9 cellular contexts compared by ENCODE assay signal in genomic region chr10:89001024-89001423, GRCh38. TPM values are rescaled to one million over a fixed set of nuclear protein-coding genes. Genes with fewer than 3 reads are reported as not detected.
DNase-seq lines count a peak whose midpoint lies in the region; ATAC-seq and TF ChIP-seq lines count a peak whose summit lies in the region.
"Had no signal": no experiment of that assay in that cellular context is flagged by ENCODE, and none has a peak within 500 bp of the region (broad histone marks: within the 10 kb centered on the region; RNA-seq: fewer than 3 reads in every experiment).

No MANE protein-coding gene starts in this region.

- H3K36me3 ChIP-seq in endodermal cell (ENCODE audit: control insufficient read depth, insufficient read depth, low read length), result no peaks in the 10 kb centered on the region

- no peaks in the 10 kb centered on the region for H3K27me3 Mint-ChIP-seq in endodermal cell (ENCODE audit: insufficient read depth)
- no peaks in the 10 kb centered on the region for H3K27me3 Mint-ChIP-seq in stimulated activated naive CD8-positive, alpha-beta T cell treated with anti-CD3 and anti-CD28 coated beads, Interleukin-15, amount 100 ng/mL, for 72 hours

- 88 to 97% methylated on average over 1 to 2 of the region's 2 CpGs for WGBS in endodermal cell (ENCODE audit: insufficient coverage in 1 of 2, insufficient read length in 1 of 2), 2 experiments

- H3K27ac ChIP-seq in RWPE1, result peak overlapping the region; percentile 35; the same call in 1 of the 2 replicates
- peak overlapping the region; percentile 93 for H3K27ac ChIP-seq in endodermal cell (ENCODE audit: low read depth, low read length)

- no peaks in the 10 kb centered on the region for H3K9me3 ChIP-seq in endodermal cell (ENCODE audit: control insufficient read depth, low read length)

- no peaks in the 10 kb centered on the region for H3K4me1 Mint-ChIP-seq in endodermal cell
- H3K4me1 Mint-ChIP-seq in stimulated activated naive CD8-positive, alpha-beta T cell treated with anti-CD3 and anti-CD28 coated beads, Interleukin-15, amount 100 ng/mL, for 72 hours, result peaks cover 60% of the 10 kb centered on the region

- H3K4me1 ChIP-seq in endodermal cell (ENCODE audit: control insufficient read depth, insufficient read depth, low read length), result no peaks in the 10 kb centered on the region

- H3K9me3 Mint-ChIP-seq in endodermal cell, result no peaks in the 10 kb centered on the region
- no peaks in the 10 kb centered on the region for H3K9me3 Mint-ChIP-seq in stimulated activated naive CD8-positive, alpha-beta T cell treated with anti-CD3 and anti-CD28 coated beads, Interleukin-15, amount 100 ng/mL, for 72 hours

- no peak overlapping the region for H3K4me3 Mint-ChIP-seq in endodermal cell
- peak overlapping the region; percentile 49 to 73 for H3K4me3 Mint-ChIP-seq in stimulated activated naive CD8-positive, alpha-beta T cell treated with anti-CD3 and anti-CD28 coated beads, Interleukin-15, amount 100 ng/mL, for 72 hours

- POLR2A ChIA-PET in RWPE1 (lab: Yijun Ruan, JAX; ENCODE audit: low non-redundant PET), result no interaction called here

- H3K36me3 Mint-ChIP-seq in endodermal cell (ENCODE audit: low read depth), result no peaks in the 10 kb centered on the region

- no peak overlapping the region for H3K9ac ChIP-seq in endodermal cell (ENCODE audit: extremely low read depth, low read length, poor library complexity, severe bottlenecking)

- H3K4me3 ChIP-seq in endodermal cell (ENCODE audit: low read length), result no peak overlapping the region

- CTCF ChIA-PET in RWPE1 (lab: Yijun Ruan, JAX), result interaction anchor here (0.7 to 0.9 kb wide), 2 partner anchors 14 to 19 kb away, joined by 3 to 4 read pairs; no protein-coding TSS in a partner anchor

- DNase-seq in activated CD4-positive, alpha-beta T cell treated with anti-CD3 and anti-CD28 coated beads for 4 hours, result peak; percentile 30 to 46
- no peak for DNase-seq in activated CD4-positive, alpha-beta T cell treated with anti-CD3 and anti-CD28 coated beads, Interleukin-2, amount 50 U/mL, for 1 hour
- DNase-seq in RWPE1 (ENCODE audit: low spot score) (no peak), endodermal cell (no peak), NCI-H146 treated with DMSO at 0.1 percent for 48 hours (lab: John Stamatoyannopoulos, UW; ENCODE audit: unreplicated experiment) (no peak), Kasumi-1 (lab: John Stamatoyannopoulos, UW) (no peak)
- DNase-seq in stimulated activated naive CD8-positive, alpha-beta T cell treated with anti-CD3 and anti-CD28 coated beads, Interleukin-15, amount 100 ng/mL, for 72 hours, result peak in 1 of 2 donors; percentile 27
- DNase-seq: NCI-H510A had no signal

- peak; percentile 92 for ATAC-seq in stimulated activated naive CD8-positive, alpha-beta T cell treated with anti-CD3 and anti-CD28 coated beads, Interleukin-15, amount 100 ng/mL, for 72 hours
- ATAC-seq in HG02798 (IDR thresholded peaks at IDR 0.05; ENCODE audit: poor library complexity, unreplicated experiment), result no peak

- TF ChIP-seq CTCF in RWPE1 (conservative IDR thresholded peaks at IDR 0.05; ENCODE audit: low read depth), result no peak
- no peak for TF ChIP-seq CTCF in endodermal cell (conservative IDR thresholded peaks at IDR 0.05)

- no peak overlapping the region for H3K27ac Mint-ChIP-seq in endodermal cell
- H3K27ac Mint-ChIP-seq in stimulated activated naive CD8-positive, alpha-beta T cell treated with anti-CD3 and anti-CD28 coated beads, Interleukin-15, amount 100 ng/mL, for 72 hours, result peak overlapping the region in 1 of 2 donors; percentile 94

- H3K27me3 ChIP-seq in endodermal cell (ENCODE audit: control insufficient read depth, insufficient read depth, low read length, poor library complexity, severe bottlenecking), result no peaks in the 10 kb centered on the region

RNA-seq across cellular contexts. Expression of gene FAS, which starts 10.4 kb away (rescaled TPM):
- under 1 TPM in 1 of 2 donors, not detected in 1; 0.95 TPM for total RNA-seq in endodermal cell
- 6.3 TPM for polyA plus RNA-seq in endodermal cell (2013, experiment 1 of 2)
- polyA plus RNA-seq in endodermal cell (2013, experiment 2 of 2), result 6.9 TPM

RNA-seq across cellular contexts. Expression of gene ACTA2, which starts 48.5 kb away (rescaled TPM):
- total RNA-seq in endodermal cell, result not detected
- 86.0 TPM for polyA plus RNA-seq in endodermal cell (2013, experiment 1 of 2)
- polyA plus RNA-seq in endodermal cell (2013, experiment 2 of 2), result 99.5 TPM

Comparison
In these comparisons a context has a peak if more than half of its experiments do, and no peak if none do; other contexts are left out.
1. DNase-seq: peak in activated CD4-positive, alpha-beta T cell treated with anti-CD3 and anti-CD28 coated beads for 4 hours (2 of 2); none in activated CD4-positive, alpha-beta T cell treated with anti-CD3 and anti-CD28 coated beads, Interleukin-2, amount 50 U/mL, for 1 hour (single experiment), RWPE1 (single experiment), endodermal cell (single experiment), NCI-H146 treated with DMSO at 0.1 percent for 48 hours (single experiment) and Kasumi-1 (0 of 2).